In genomic region chr7:29146082-29146706, GRCh38 we compare ENCODE assay signal across 8 cellular contexts. TPM values are rescaled to one million over a fixed set of nuclear protein-coding genes. Genes with fewer than 3 reads are reported as not detected.
DNase-seq lines count a peak whose midpoint lies in the region; ATAC-seq and TF ChIP-seq lines count a peak whose summit lies in the region.

TSS of gene CPVL (minus strand) at chr7:29146537. CDS start at chr7:29121061, 25,476 bp downstream.

- no peaks in the 10 kb centered on the region for H3K9me3 ChIP-seq in NT2/D1 (ENCODE audit: insufficient read depth, low read length)
- no peaks in the 10 kb centered on the region for H3K9me3 ChIP-seq in mucosa of descending colon

- H3K27ac Mint-ChIP-seq in type B pancreatic cell, result peak within 1 kb of the TSS; percentile 57

- H3K27me3 Mint-ChIP-seq in type B pancreatic cell, result peaks cover 40% of the 10 kb centered on the region

- TF ChIP-seq CTCF in epithelial cell of proximal tubule (conservative IDR thresholded peaks at IDR 0.05; ENCODE audit: low read depth, low read length) (no peak), mucosa of descending colon (IDR thresholded peaks at IDR 0.05) (no peak), type B pancreatic cell (conservative IDR thresholded peaks at IDR 0.05) (no peak)

- no peaks in the 10 kb centered on the region for H3K9me3 Mint-ChIP-seq in type B pancreatic cell

- H3K27me3 ChIP-seq in NT2/D1 (ENCODE audit: insufficient read depth, insufficient read length), result no peaks in the 10 kb centered on the region

- intact Hi-C loops in mucosa of descending colon (cut with DNase I, micrococcal nuclease), result no loop called here

- H3K4me1 ChIP-seq in NT2/D1 (ENCODE audit: insufficient read depth, insufficient read length) (peaks cover 2% of the 10 kb centered on the region), mucosa of descending colon (ENCODE audit: low read depth) (peaks cover 19% of the 10 kb centered on the region)

- H3K4me3 ChIP-seq in NT2/D1 (ENCODE audit: insufficient read length, low read depth) (peak within 1 kb of the TSS; percentile 74), epithelial cell of proximal tubule (ENCODE audit: low read depth, low read length) (peak within 1 kb of the TSS; percentile 66), mucosa of descending colon (no peak within 1 kb of the TSS)

- H3K4me1 Mint-ChIP-seq in type B pancreatic cell (ENCODE audit: unreplicated experiment), result peaks cover 14% of the 10 kb centered on the region

- ATAC-seq in mucosa of descending colon (peak; percentile 58), GM18502 (IDR thresholded peaks at IDR 0.05; ENCODE audit: poor library complexity, unreplicated experiment) (no peak)

- DNase-seq in HPDE6-E6E7 (ENCODE audit: extremely low spot score) (peak; percentile 6), NT2/D1 (ENCODE audit: low read depth, low spot score) (peak; percentile 56), epithelial cell of proximal tubule (ENCODE audit: low read depth) (no peak), mucosa of descending colon (peak; percentile 49 to 62 (median 60)), type B pancreatic cell (ENCODE audit: extremely low spot score, unreplicated experiment) (peak; percentile 70), DMS153 (lab: John Stamatoyannopoulos, UW) (no peak)
- no peak for DNase-seq in activated naive CD4-positive, alpha-beta T cell (lab: John Stamatoyannopoulos, UW)

- H3K9ac ChIP-seq in NT2/D1 (ENCODE audit: insufficient read length, low read depth), result peak within 1 kb of the TSS; percentile 92

- H3K4me3 Mint-ChIP-seq in type B pancreatic cell, result peak within 1 kb of the TSS; percentile 97

- peaks cover 14% of the 10 kb centered on the region for H3K36me3 ChIP-seq in NT2/D1 (ENCODE audit: insufficient read depth, insufficient read length, low read length)
- H3K36me3 ChIP-seq in mucosa of descending colon (ENCODE audit: low read depth), result no peaks in the 10 kb centered on the region

- no peaks in the 10 kb centered on the region for H3K36me3 Mint-ChIP-seq in type B pancreatic cell

RNA-seq across cellular contexts. Expression of gene CPVL, which starts in this region (rescaled TPM):
- total RNA-seq in epithelial cell of proximal tubule, result 12.0 and 31.3 TPM in 2 replicates
- total RNA-seq in mucosa of descending colon, result 10 to 100 TPM in 2 of 3 donors, 1 to 10 TPM in 1; 8.1 to 20.0 (median 10.5) TPM
- total RNA-seq in type B pancreatic cell (ENCODE audit: low replicate concordance), result 30.2 and 44.2 TPM in 2 replicates

Comparison
In these comparisons a context has a peak if more than half of its experiments do, and no peak if none do; other contexts are left out.
1. DNase-seq: peak in HPDE6-E6E7 (single experiment), NT2/D1 (single experiment), mucosa of descending colon (3 of 3) and type B pancreatic cell (single experiment); none in epithelial cell of proximal tubule (single experiment), activated naive CD4-positive, alpha-beta T cell (0 of 4) and DMS153 (single experiment).